1 cellular context compared by ENCODE assay signal in genomic region chr2:189782221-189782671, GRCh38.
TF ChIP-seq lines count a peak whose summit lies in the region.

No MANE protein-coding gene starts in this region.

TF ChIP-seq in GM23338, 12 proteins besides CTCF, POLR2A, EP300 and RAD21 (continued from another document):
- TF ChIP-seq, protein P1, sequence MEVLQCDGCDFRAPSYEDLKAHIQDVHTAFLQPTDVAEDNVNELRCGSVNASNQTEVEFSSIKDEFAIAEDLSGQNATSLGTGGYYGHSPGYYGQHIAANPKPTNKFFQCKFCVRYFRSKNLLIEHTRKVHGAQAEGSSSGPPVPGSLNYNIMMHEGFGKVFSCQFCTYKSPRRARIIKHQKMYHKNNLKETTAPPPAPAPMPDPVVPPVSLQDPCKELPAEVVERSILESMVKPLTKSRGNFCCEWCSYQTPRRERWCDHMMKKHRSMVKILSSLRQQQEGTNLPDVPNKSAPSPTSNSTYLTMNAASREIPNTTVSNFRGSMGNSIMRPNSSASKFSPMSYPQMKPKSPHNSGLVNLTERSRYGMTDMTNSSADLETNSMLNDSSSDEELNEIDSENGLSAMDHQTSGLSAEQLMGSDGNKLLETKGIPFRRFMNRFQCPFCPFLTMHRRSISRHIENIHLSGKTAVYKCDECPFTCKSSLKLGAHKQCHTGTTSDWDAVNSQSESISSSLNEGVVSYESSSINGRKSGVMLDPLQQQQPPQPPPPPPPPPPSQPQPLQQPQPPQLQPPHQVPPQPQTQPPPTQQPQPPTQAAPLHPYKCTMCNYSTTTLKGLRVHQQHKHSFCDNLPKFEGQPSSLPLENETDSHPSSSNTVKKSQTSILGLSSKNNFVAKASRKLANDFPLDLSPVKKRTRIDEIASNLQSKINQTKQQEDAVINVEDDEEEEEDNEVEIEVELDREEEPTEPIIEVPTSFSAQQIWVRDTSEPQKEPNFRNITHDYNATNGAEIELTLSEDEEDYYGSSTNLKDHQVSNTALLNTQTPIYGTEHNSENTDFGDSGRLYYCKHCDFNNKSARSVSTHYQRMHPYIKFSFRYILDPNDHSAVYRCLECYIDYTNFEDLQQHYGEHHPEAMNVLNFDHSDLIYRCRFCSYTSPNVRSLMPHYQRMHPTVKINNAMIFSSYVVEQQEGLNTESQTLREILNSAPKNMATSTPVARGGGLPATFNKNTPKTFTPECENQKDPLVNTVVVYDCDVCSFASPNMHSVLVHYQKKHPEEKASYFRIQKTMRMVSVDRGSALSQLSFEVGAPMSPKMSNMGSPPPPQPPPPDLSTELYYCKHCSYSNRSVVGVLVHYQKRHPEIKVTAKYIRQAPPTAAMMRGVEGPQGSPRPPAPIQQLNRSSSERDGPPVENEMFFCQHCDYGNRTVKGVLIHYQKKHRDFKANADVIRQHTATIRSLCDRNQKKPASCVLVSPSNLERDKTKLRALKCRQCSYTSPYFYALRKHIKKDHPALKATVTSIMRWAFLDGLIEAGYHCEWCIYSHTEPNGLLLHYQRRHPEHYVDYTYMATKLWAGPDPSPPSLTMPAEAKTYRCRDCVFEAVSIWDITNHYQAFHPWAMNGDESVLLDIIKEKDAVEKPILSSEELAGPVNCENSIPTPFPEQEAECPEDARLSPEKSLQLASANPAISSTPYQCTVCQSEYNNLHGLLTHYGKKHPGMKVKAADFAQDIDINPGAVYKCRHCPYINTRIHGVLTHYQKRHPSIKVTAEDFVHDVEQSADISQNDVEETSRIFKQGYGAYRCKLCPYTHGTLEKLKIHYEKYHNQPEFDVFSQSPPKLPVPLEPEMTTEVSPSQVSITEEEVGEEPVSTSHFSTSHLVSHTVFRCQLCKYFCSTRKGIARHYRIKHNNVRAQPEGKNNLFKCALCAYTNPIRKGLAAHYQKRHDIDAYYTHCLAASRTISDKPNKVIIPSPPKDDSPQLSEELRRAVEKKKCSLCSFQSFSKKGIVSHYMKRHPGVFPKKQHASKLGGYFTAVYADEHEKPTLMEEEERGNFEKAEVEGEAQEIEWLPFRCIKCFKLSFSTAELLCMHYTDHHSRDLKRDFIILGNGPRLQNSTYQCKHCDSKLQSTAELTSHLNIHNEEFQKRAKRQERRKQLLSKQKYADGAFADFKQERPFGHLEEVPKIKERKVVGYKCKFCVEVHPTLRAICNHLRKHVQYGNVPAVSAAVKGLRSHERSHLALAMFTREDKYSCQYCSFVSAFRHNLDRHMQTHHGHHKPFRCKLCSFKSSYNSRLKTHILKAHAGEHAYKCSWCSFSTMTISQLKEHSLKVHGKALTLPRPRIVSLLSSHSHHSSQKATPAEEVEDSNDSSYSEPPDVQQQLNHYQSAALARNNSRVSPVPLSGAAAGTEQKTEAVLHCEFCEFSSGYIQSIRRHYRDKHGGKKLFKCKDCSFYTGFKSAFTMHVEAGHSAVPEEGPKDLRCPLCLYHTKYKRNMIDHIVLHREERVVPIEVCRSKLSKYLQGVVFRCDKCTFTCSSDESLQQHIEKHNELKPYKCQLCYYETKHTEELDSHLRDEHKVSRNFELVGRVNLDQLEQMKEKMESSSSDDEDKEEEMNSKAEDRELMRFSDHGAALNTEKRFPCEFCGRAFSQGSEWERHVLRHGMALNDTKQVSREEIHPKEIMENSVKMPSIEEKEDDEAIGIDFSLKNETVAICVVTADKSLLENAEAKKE (CRISPR knock-in tag; IDR thresholded peaks at IDR 0.05) = no peak
- TF ChIP-seq EZH2 (IDR thresholded peaks at IDR 0.05; ENCODE audit: low read depth, unreplicated experiment) = no peak
- TF ChIP-seq CREB1 (CRISPR knock-in tag; IDR thresholded peaks at IDR 0.05; ENCODE audit: low read depth) = no peak
- no peak for TF ChIP-seq POLR2AphosphoS5 (IDR thresholded peaks at IDR 0.05; ENCODE audit: low read depth)
- no peak for TF ChIP-seq REST (IDR thresholded peaks at IDR 0.05; ENCODE audit: unreplicated experiment)
- no peak for TF ChIP-seq NANOG (IDR thresholded peaks at IDR 0.05; ENCODE audit: borderline replicate concordance)
- no peak for TF ChIP-seq EZH2phosphoT487 (IDR thresholded peaks at IDR 0.05; ENCODE audit: unreplicated experiment)
TF ChIP-seq in GM23338: peak in this region for 0.
